ENCODE assay signal across 11 cellular contexts in genomic region chr9:94085062-94085639, GRCh38. TPM values are rescaled to one million over a fixed set of nuclear protein-coding genes. Genes with fewer than 3 reads are reported as not detected.
DNase-seq lines count a peak whose midpoint lies in the region; ATAC-seq, FAIRE-seq and TF ChIP-seq lines count a peak whose summit lies in the region.
"Had no signal": no experiment of that assay in that cellular context is flagged by ENCODE, and none has a peak within 500 bp of the region (broad histone marks: within the 10 kb centered on the region; RNA-seq: fewer than 3 reads in every experiment).

No MANE protein-coding gene starts in this region.

- H3K56ac ChIP-seq in H1 (replicated peaks; ENCODE audit: insufficient read length, low read depth, low read length), result no peak overlapping the region

- peak overlapping the region in 1 of 4 experiments; percentile 48; a peak in 1 of 8 replicates for H3K4me3 ChIP-seq in H1 (ENCODE audit: extremely low read depth in 1 of 4, insufficient read depth in 2 of 4, low read depth in 3 of 4, low read length in 4 of 4)
- peak overlapping the region; percentile 70 for H3K4me3 ChIP-seq in neural cell (ENCODE audit: low read length)
- H3K4me3 ChIP-seq in mucosa of descending colon, result no peak overlapping the region

- H3K23ac ChIP-seq in H1 (ENCODE audit: insufficient read length), result no peak overlapping the region

- H3K9ac ChIP-seq in H1 (replicated peaks in 1 of 4; ENCODE audit: extremely low read depth in 1 of 4, low read depth in 3 of 4, low read length in 3 of 4), result no peak overlapping the region
- peak overlapping the region; percentile 67 for H3K9ac ChIP-seq in neural cell (ENCODE audit: low read length)

- no peak for TF ChIP-seq EP300 in H1 (IDR thresholded peaks at IDR 0.05; ENCODE audit: borderline replicate concordance in 1 of 2, low read depth in 2 of 2, low read length in 2 of 2)
- peak; percentile 56 for TF ChIP-seq EP300 in neural cell (conservative IDR thresholded peaks at IDR 0.05; ENCODE audit: poor library complexity, severe bottlenecking)

- H3K79me2 ChIP-seq in H1 (ENCODE audit: control insufficient read depth in 1 of 2, insufficient read depth in 2 of 2, low read length in 2 of 2) (no peaks in the 10 kb centered on the region), neural cell (replicated peaks; ENCODE audit: insufficient read depth, low read length) (no peaks in the 10 kb centered on the region)

- H4K91ac ChIP-seq in H1 (replicated peaks; ENCODE audit: insufficient read length, low read length), result no peak overlapping the region

- H3K18ac ChIP-seq in H1 (ENCODE audit: extremely low read depth, low read length), result no peak overlapping the region

- H2AFZ ChIP-seq in H1 (ENCODE audit: low read length) (no peak overlapping the region), neural cell (ENCODE audit: low read depth, low read length) (no peak overlapping the region)

- H3K9me2 ChIP-seq in neural cell (ENCODE audit: insufficient read depth, low read length), result no peaks in the 10 kb centered on the region

- no peak overlapping the region for H2BK20ac ChIP-seq in H1 (ENCODE audit: low read length)

- H3K27ac ChIP-seq in H1 (ENCODE audit: low read depth, low read length), result no peak overlapping the region
- H3K27ac ChIP-seq in neural cell (ENCODE audit: low read length), result peak overlapping the region; percentile 82

- no peak for ATAC-seq in mucosa of descending colon

- DNase-seq in GM03348 (ENCODE audit: low spot score) (peak; percentile 11), NCI-H510A treated with DMSO at 0.1 percent for 48 hours (lab: John Stamatoyannopoulos, UW) (peak; percentile 41), H1 (ENCODE audit: low read depth in 1 of 2, low spot score in 2 of 2) (peak; percentile 27 to 53), mucosa of descending colon (no peak), activated gamma-delta T cell (lab: John Stamatoyannopoulos, UW) (no peak), SHP77 treated with DMSO at 0.1 percent for 48 hours (lab: John Stamatoyannopoulos, UW) (no peak)
- no peak for DNase-seq in activated CD4-positive, alpha-beta T cell treated with anti-CD3 and anti-CD28 coated beads, Interleukin-2, amount 10 ng/mL, durations not matched to agents 24 days and 14 days
- DNase-seq: DMS 273 treated with DMSO at 0.1 percent for 48 hours, MV-4-11, small intestine had no signal

- no peak overlapping the region for H3K14ac ChIP-seq in H1 (ENCODE audit: insufficient read length)

- H3K9me3 ChIP-seq in H1 (ENCODE audit: insufficient read depth in 2 of 2, low read depth in 1 of 2, low read length in 1 of 2) (no peaks in the 10 kb centered on the region), neural cell (ENCODE audit: low read length) (no peaks in the 10 kb centered on the region), mucosa of descending colon (no peaks in the 10 kb centered on the region)

- TF ChIP-seq CTCF in H1 (IDR thresholded peaks at IDR 0.05; ENCODE audit: control extremely low read depth in 1 of 3, insufficient read depth in 1 of 3, low read depth in 1 of 3, low read length in 3 of 3), result no peak
- no peak for TF ChIP-seq CTCF in neural cell (IDR thresholded peaks at IDR 0.05; ENCODE audit: poor library complexity, severe bottlenecking)
- TF ChIP-seq CTCF in mucosa of descending colon (IDR thresholded peaks at IDR 0.05), result no peak

- no peaks in the 10 kb centered on the region for H3K23me2 ChIP-seq in H1 (ENCODE audit: low read depth, low read length)

- intact Hi-C loops in activated CD4-positive, alpha-beta T cell treated with anti-CD3 and anti-CD28 coated beads, Interleukin-2, amount 10 ng/mL, durations not matched to agents 24 days and 14 days (cut with micrococcal nuclease), result no loop called here
- intact Hi-C loops in mucosa of descending colon (cut with DNase I, micrococcal nuclease), result no loop called here

- H3K4me1 ChIP-seq in H1 (replicated peaks in 1 of 4; ENCODE audit: control insufficient read depth in 3 of 4, insufficient read depth in 4 of 4, low read length in 3 of 4) (peaks cover 0 to 5% (median 1%) of the 10 kb centered on the region in 4 experiments; a peak in 2 of 7 replicates), mucosa of descending colon (ENCODE audit: low read depth) (no peaks in the 10 kb centered on the region)

- POLR2A ChIA-PET in H1 (lab: Charles Lee; ENCODE audit: partially characterized antibody), result interaction anchor here (0.6 to 3.6 kb wide), 14 partner anchors 10 to 128 kb away, joined by 3 to 16 read pairs (median 4); no protein-coding TSS in a partner anchor

- H2BK5ac ChIP-seq in H1 (ENCODE audit: low read depth, low read length), result no peak overlapping the region

- no peaks in the 10 kb centered on the region for H3K36me3 Mint-ChIP-seq in activated CD4-positive, alpha-beta T cell treated with anti-CD3 and anti-CD28 coated beads, Interleukin-2, amount 10 ng/mL, durations not matched to agents 24 days and 14 days (ENCODE audit: low read depth)

- H3K36me3 ChIP-seq in H1 (ENCODE audit: control insufficient read depth in 2 of 4, insufficient read depth in 4 of 4, low read length in 3 of 4) (no peaks in the 10 kb centered on the region), neural cell (ENCODE audit: insufficient read depth, low read length) (no peaks in the 10 kb centered on the region), mucosa of descending colon (ENCODE audit: low read depth) (no peaks in the 10 kb centered on the region)

- no peak overlapping the region for H3K27ac Mint-ChIP-seq in activated CD4-positive, alpha-beta T cell treated with anti-CD3 and anti-CD28 coated beads, Interleukin-2, amount 10 ng/mL, durations not matched to agents 24 days and 14 days

- H3K4me2 ChIP-seq in H1 (ENCODE audit: insufficient read depth in 1 of 2, low read depth in 2 of 2, low read length in 2 of 2), result peak overlapping the region; percentile 4 to 30; a peak in 3 of 4 replicates
- H3K4me2 ChIP-seq in neural cell (ENCODE audit: low read length), result peak overlapping the region; percentile 83

- WGBS in H1 (ENCODE audit: extremely low coverage in 1 of 2, insufficient coverage in 1 of 2, insufficient read length in 1 of 2, insufficient replicate concordance in 2 of 2, low coverage in 1 of 2, low lambda C conversion rate in 2 of 2, missing lambda C conversion rate in 1 of 2), 2 experiments, result 74% methylated on average over 6 of the region's 6 CpGs; no CpG with 5 or more reads in 1 of the 2 experiments

- TF ChIP-seq POLR2A in H1 (IDR thresholded peaks at IDR 0.05; ENCODE audit: control extremely low read depth in 1 of 2, low read depth in 2 of 2, low read length in 2 of 2), result no peak

- H3K27me3 Mint-ChIP-seq in activated CD4-positive, alpha-beta T cell treated with anti-CD3 and anti-CD28 coated beads, Interleukin-2, amount 10 ng/mL, durations not matched to agents 24 days and 14 days, result no peaks in the 10 kb centered on the region

- H3K4ac ChIP-seq in H1 (replicated peaks; ENCODE audit: insufficient read length, low read depth, low read length), result no peak overlapping the region

- TF ChIP-seq RAD21 in H1 (IDR thresholded peaks at IDR 0.05 in 1 of 2, conservative IDR thresholded peaks at IDR 0.05 in 1 of 2; ENCODE audit: low read depth in 2 of 2, low read length in 2 of 2) (no peak), neural cell (conservative IDR thresholded peaks at IDR 0.05) (no peak)

- no peak overlapping the region for H2BK12ac ChIP-seq in H1 (ENCODE audit: low read depth, low read length)

- peaks cover 3% of the 10 kb centered on the region for H3F3A ChIP-seq in neural cell (ENCODE audit: insufficient read depth, low read length, poor library complexity, severe bottlenecking)

- FAIRE-seq in H1 (lab: Jason Lieb, UNC), result peak; percentile 57

- no peaks in the 10 kb centered on the region for H4K20me1 ChIP-seq in H1 (replicated peaks in 1 of 2; ENCODE audit: control insufficient read depth in 1 of 2, insufficient read depth in 2 of 2, low read length in 2 of 2)
- H4K20me1 ChIP-seq in neural cell (ENCODE audit: insufficient read depth), result no peaks in the 10 kb centered on the region

- no peaks in the 10 kb centered on the region for H3K9me3 Mint-ChIP-seq in activated CD4-positive, alpha-beta T cell treated with anti-CD3 and anti-CD28 coated beads, Interleukin-2, amount 10 ng/mL, durations not matched to agents 24 days and 14 days

- H2AK5ac ChIP-seq in H1 (ENCODE audit: low read depth, low read length), result no peak overlapping the region

- no peak overlapping the region for H4K8ac ChIP-seq in H1 (ENCODE audit: extremely low read depth, insufficient read depth, low read length)

- H2BK15ac ChIP-seq in H1 (ENCODE audit: low read length), result no peak overlapping the region

- H3K4me1 Mint-ChIP-seq in activated CD4-positive, alpha-beta T cell treated with anti-CD3 and anti-CD28 coated beads, Interleukin-2, amount 10 ng/mL, durations not matched to agents 24 days and 14 days, result no peaks in the 10 kb centered on the region

- H2BK120ac ChIP-seq in H1 (replicated peaks; ENCODE audit: low read depth, low read length), result no peak overlapping the region

- no peak overlapping the region for H4K5ac ChIP-seq in H1 (ENCODE audit: insufficient read length, low read depth, low read length)

- no peaks in the 10 kb centered on the region for H3K79me1 ChIP-seq in H1 (ENCODE audit: low read depth, low read length)

- H3K27me3 ChIP-seq in H1 (replicated peaks in 1 of 4; ENCODE audit: control insufficient read depth in 3 of 4, extremely low read depth in 1 of 4, insufficient read depth in 3 of 4, low read length in 3 of 4), result no peaks in the 10 kb centered on the region
- no peaks in the 10 kb centered on the region for H3K27me3 ChIP-seq in neural cell (ENCODE audit: insufficient read depth, low read depth, low read length)

- CTCF ChIA-PET in H1 (lab: Charles Lee; ENCODE audit: partially characterized antibody), result interaction anchor here (0.6 to 2.0 kb wide), 8 partner anchors 10 to 1056 kb away, joined by 3 to 12 read pairs (median 3); no protein-coding TSS in a partner anchor

- H3K4me3 Mint-ChIP-seq in activated CD4-positive, alpha-beta T cell treated with anti-CD3 and anti-CD28 coated beads, Interleukin-2, amount 10 ng/mL, durations not matched to agents 24 days and 14 days, result no peak overlapping the region

RNA-seq across cellular contexts. Expression of gene PTPDC1, which starts 0.9 kb away (rescaled TPM):
- 6.9 and 7.3 TPM in 2 replicates for total RNA-seq in H1 (2021; fragmentation: NEBNext Ultra II Directional; extraction: Animal tissue kit (Norgen Biotek cat#: 25700))
- 3.7 and 4.1 TPM in 2 replicates for polyA plus RNA-seq in H1 (2011; rRNA removed)
- 6.0 TPM for polyA plus RNA-seq in H1 (2011; cell fraction: cytosol; rRNA removed)
- polyA plus RNA-seq in H1 (2011; cell fraction: nucleus; rRNA removed), result 7.8 TPM
- polyA plus RNA-seq in H1 (2012, experiment 1 of 2), result 3.6 to 5.2 TPM (median 4.0 TPM) in 4 replicates
- 0.38 TPM for polyA plus RNA-seq in H1 (2012, experiment 2 of 2)
- polyA plus RNA-seq in H1 (2013, experiment 1 of 2), result 6.4 TPM
- 5.7 TPM for polyA plus RNA-seq in H1 (2013, experiment 2 of 2)
- 13.6 and 19.1 TPM in 2 replicates for polyA minus RNA-seq in H1 (2011; rRNA and poly(A)+ RNA removed)
- polyA minus RNA-seq in H1 (2011; cell fraction: cytosol; rRNA and poly(A)+ RNA removed), result 8.7 TPM
- 19.3 TPM for polyA minus RNA-seq in H1 (2011; cell fraction: nucleus; rRNA and poly(A)+ RNA removed)
- polyA plus RNA-seq in neural cell, result 23.7 and 27.8 TPM in 2 replicates
- polyA minus RNA-seq in neural cell, result 49.9 and 58.2 TPM in 2 replicates
- total RNA-seq in activated CD4-positive, alpha-beta T cell treated with anti-CD3 and anti-CD28 coated beads, Interleukin-2, amount 10 ng/mL, durations not matched to agents 24 days and 14 days, result 5.6 and 6.7 TPM in 2 replicates
- 1 to 10 TPM; 5.7 to 8.9 (median 8.0) TPM for total RNA-seq in mucosa of descending colon

Comparison
In these comparisons a context has a peak if more than half of its experiments do, and no peak if none do; other contexts are left out.
1. DNase-seq: peak in GM03348 (single experiment), NCI-H510A treated with DMSO at 0.1 percent for 48 hours (single experiment) and H1 (2 of 2); none in activated CD4-positive, alpha-beta T cell treated with anti-CD3 and anti-CD28 coated beads, Interleukin-2, amount 10 ng/mL, durations not matched to agents 24 days and 14 days (single experiment), mucosa of descending colon (0 of 3), activated gamma-delta T cell (single experiment) and SHP77 treated with DMSO at 0.1 percent for 48 hours (single experiment).